ENCODE assay signal across 13 cellular contexts in the genomic region with DNA sequence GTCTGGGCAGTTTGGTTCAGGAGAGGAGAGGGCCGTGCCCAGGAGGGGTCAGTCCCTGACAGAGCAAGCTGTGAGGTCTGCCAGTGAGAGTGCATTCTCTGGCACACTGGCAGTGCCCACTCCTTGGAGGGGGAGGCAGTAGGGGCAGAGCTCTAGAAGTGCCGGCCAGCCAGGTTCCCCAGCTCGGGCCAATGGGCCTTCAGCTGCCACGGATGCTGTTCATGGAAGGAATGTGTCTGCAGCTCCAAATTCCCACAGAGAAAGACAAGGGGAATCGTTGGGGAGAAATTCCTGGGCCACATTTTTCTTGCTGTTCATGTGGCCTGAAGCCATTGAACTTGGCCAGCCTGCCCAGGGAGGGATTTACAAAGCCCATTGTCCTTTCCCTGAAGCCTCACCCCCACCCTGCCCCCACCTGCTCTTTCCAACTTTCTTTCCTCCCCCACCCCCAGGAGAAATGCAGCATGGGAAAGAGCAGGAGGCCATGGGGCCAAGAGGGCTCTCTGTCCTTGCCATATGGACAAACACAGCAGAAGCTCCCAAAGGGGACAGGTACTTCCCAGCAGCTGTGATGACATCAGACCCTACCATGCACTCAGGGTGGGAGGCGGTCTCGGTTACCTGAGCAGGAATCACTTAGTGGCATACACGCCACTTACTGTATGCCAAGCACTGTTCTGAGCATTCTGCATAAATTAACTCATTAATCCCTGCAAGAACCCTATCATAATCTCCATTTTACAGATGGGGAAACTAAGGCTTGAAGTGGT.
A peak's percentile ranks its signal among the peaks of the same experiment; 100 is the strongest.
DNase-seq lines count a peak whose midpoint lies in the region; ATAC-seq and TF ChIP-seq lines count a peak whose summit lies in the region.
"Had no signal": no experiment of that assay in that cellular context is flagged by ENCODE, and none has a peak within 500 bp of the region (broad histone marks: within the 10 kb centered on the region; RNA-seq: fewer than 3 reads in every experiment).

No MANE protein-coding gene starts in this region.

- no peaks in the 10 kb centered on the region for H3K4me1 ChIP-seq in CD4-positive, alpha-beta memory T cell (ENCODE audit: insufficient read depth, low read length)
- H3K4me1 ChIP-seq: breast epithelium, foreskin keratinocyte had no signal

- H3K27ac Mint-ChIP-seq in natural killer cell treated with Interleukin-12 subunit alpha and Interleukin-12 subunit beta and Interleukin-15 and Interleukin-18, amount 100 ng/mL, for 72 hours, result no peak overlapping the region
- no peak overlapping the region for H3K27ac Mint-ChIP-seq in natural killer cell
- H3K27ac Mint-ChIP-seq in CD4-positive, alpha-beta memory T cell, result no peak overlapping the region
- H3K27ac Mint-ChIP-seq: effector memory CD8-positive, alpha-beta T cell; mesothelial cell of epicardium had no signal

- ATAC-seq in natural killer cell treated with Interleukin-12 subunit alpha and Interleukin-12 subunit beta and Interleukin-15 and Interleukin-18, amount 100 ng/mL, for 72 hours, result peak in 1 of 2 donors; percentile 29
- no peak for ATAC-seq in natural killer cell
- ATAC-seq: effector memory CD8-positive, alpha-beta T cell; foreskin keratinocyte had no signal

- H3K36me3 Mint-ChIP-seq in natural killer cell treated with Interleukin-12 subunit alpha and Interleukin-12 subunit beta and Interleukin-15 and Interleukin-18, amount 100 ng/mL, for 72 hours, result no peaks in the 10 kb centered on the region
- no peaks in the 10 kb centered on the region for H3K36me3 Mint-ChIP-seq in natural killer cell
- no peaks in the 10 kb centered on the region for H3K36me3 Mint-ChIP-seq in CD4-positive, alpha-beta memory T cell
- H3K36me3 Mint-ChIP-seq: mesothelial cell of epicardium had no signal

- CTCF ChIA-PET in CD4-positive, alpha-beta memory T cell (lab: Charles Lee; ENCODE audit: partially characterized antibody), result no interaction called here

- H3K4me3 ChIP-seq in CD4-positive, alpha-beta memory T cell (ENCODE audit: low read length in 2 of 2), result no peak overlapping the region
- H3K4me3 ChIP-seq: breast epithelium had no signal

- peaks cover 3 to 13% of the 10 kb centered on the region in 2 donors for H3K27me3 Mint-ChIP-seq in natural killer cell treated with Interleukin-12 subunit alpha and Interleukin-12 subunit beta and Interleukin-15 and Interleukin-18, amount 100 ng/mL, for 72 hours
- H3K27me3 Mint-ChIP-seq in natural killer cell (ENCODE audit: low read depth in 2 of 2), result peaks cover 2 to 9% of the 10 kb centered on the region in 2 donors
- H3K27me3 Mint-ChIP-seq in CD4-positive, alpha-beta memory T cell, result peaks cover 5 to 7% of the 10 kb centered on the region in 2 donors

- intact Hi-C loops in natural killer cell (cut with micrococcal nuclease), result no loop called here
- intact Hi-C loops in CD4-positive, alpha-beta memory T cell (cut with micrococcal nuclease), result no loop called here

- peak; percentile 54 for DNase-seq in natural killer cell treated with Interleukin-12 subunit alpha and Interleukin-12 subunit beta and Interleukin-15 and Interleukin-18, amount 100 ng/mL, for 72 hours (ENCODE audit: low spot score)
- no peak for DNase-seq in natural killer cell
- DNase-seq in RPMI7951 (ENCODE audit: low read depth), result peak; percentile 51
- DNase-seq in hippocampal formation (lab: John Stamatoyannopoulos, UW), result peak; percentile 26 to 36
- no peak for DNase-seq in CD4-positive, alpha-beta memory T cell
- DNase-seq in NCI-H526 (lab: John Stamatoyannopoulos, UW), result no peak
- DNase-seq in SW 1271 (lab: John Stamatoyannopoulos, UW), result no peak
- no peak for DNase-seq in GM20000 (ENCODE audit: low spot score)
- DNase-seq: effector memory CD8-positive, alpha-beta T cell; foreskin keratinocyte; stimulated activated CD4-positive, alpha-beta T cell treated with anti-CD3 and anti-CD28 coated beads, Interleukin-15, amount 100 ng/mL, for 24 hours had no signal

- no peak overlapping the region for H3K27ac ChIP-seq in CD4-positive, alpha-beta memory T cell (ENCODE audit: low read depth, low read length)
- H3K27ac ChIP-seq: breast epithelium, foreskin keratinocyte had no signal

- H3K27me3 ChIP-seq in CD4-positive, alpha-beta memory T cell (ENCODE audit: insufficient read depth, low read length), result no peaks in the 10 kb centered on the region
- H3K27me3 ChIP-seq: breast epithelium had no signal

- TF ChIP-seq CTCF in natural killer cell (IDR thresholded peaks at IDR 0.05) (no peak), GM20000 (IDR thresholded peaks at IDR 0.05; ENCODE audit: extremely low read depth, missing control alignments) (no peak)

- no peaks in the 10 kb centered on the region for H3K9me3 Mint-ChIP-seq in natural killer cell treated with Interleukin-12 subunit alpha and Interleukin-12 subunit beta and Interleukin-15 and Interleukin-18, amount 100 ng/mL, for 72 hours
- H3K9me3 Mint-ChIP-seq in natural killer cell, result no peaks in the 10 kb centered on the region
- H3K9me3 Mint-ChIP-seq in CD4-positive, alpha-beta memory T cell, result peaks cover 0 to 2% (median 0%) of the 10 kb centered on the region in 8 donors
- H3K9me3 Mint-ChIP-seq: effector memory CD8-positive, alpha-beta T cell had no signal

- H3K4me3 Mint-ChIP-seq in natural killer cell treated with Interleukin-12 subunit alpha and Interleukin-12 subunit beta and Interleukin-15 and Interleukin-18, amount 100 ng/mL, for 72 hours, result no peak overlapping the region
- no peak overlapping the region for H3K4me3 Mint-ChIP-seq in natural killer cell
- no peak overlapping the region for H3K4me3 Mint-ChIP-seq in CD4-positive, alpha-beta memory T cell
- H3K4me3 Mint-ChIP-seq: effector memory CD8-positive, alpha-beta T cell; mesothelial cell of epicardium had no signal

- H3K4me1 Mint-ChIP-seq in natural killer cell treated with Interleukin-12 subunit alpha and Interleukin-12 subunit beta and Interleukin-15 and Interleukin-18, amount 100 ng/mL, for 72 hours (ENCODE audit: low read depth in 2 of 2), result no peaks in the 10 kb centered on the region
- no peaks in the 10 kb centered on the region for H3K4me1 Mint-ChIP-seq in natural killer cell
- no peaks in the 10 kb centered on the region for H3K4me1 Mint-ChIP-seq in CD4-positive, alpha-beta memory T cell

- H3K9me3 ChIP-seq in CD4-positive, alpha-beta memory T cell (ENCODE audit: control insufficient read depth in 1 of 2, low read length in 2 of 2), result no peaks in the 10 kb centered on the region
- H3K9me3 ChIP-seq: breast epithelium had no signal

- no peaks in the 10 kb centered on the region for H3K36me3 ChIP-seq in CD4-positive, alpha-beta memory T cell (ENCODE audit: insufficient read depth, low read length)
- H3K36me3 ChIP-seq: breast epithelium had no signal

- POLR2A ChIA-PET in CD4-positive, alpha-beta memory T cell (lab: Charles Lee; ENCODE audit: partially characterized antibody), result no interaction called here

Comparison
In these comparisons a context has a peak if more than half of its experiments do, and no peak if none do; other contexts are left out.
1. DNase-seq: peak in natural killer cell treated with Interleukin-12 subunit alpha and Interleukin-12 subunit beta and Interleukin-15 and Interleukin-18, amount 100 ng/mL, for 72 hours (single experiment), RPMI7951 (single experiment) and hippocampal formation (2 of 2); none in natural killer cell (single experiment), CD4-positive, alpha-beta memory T cell (0 of 5), NCI-H526 (0 of 2), SW 1271 (0 of 2) and GM20000 (single experiment).